8 cellular contexts compared by ENCODE assay signal in genomic region chr18:13726228-13726971, GRCh38. TPM values are rescaled to one million over a fixed set of nuclear protein-coding genes. Genes with fewer than 3 reads are reported as not detected.
DNase-seq lines count a peak whose midpoint lies in the region; ATAC-seq and TF ChIP-seq lines count a peak whose summit lies in the region.

Gene FAM210A (minus strand): TSS chr18:13726558. CDS start chr18:13682077, 44,481 bp downstream.
Gene RNMT (plus strand): TSS chr18:13726673. CDS start chr18:13731518, 4,845 bp downstream.

- no TSS peak for BruUV-seq in Panc1 (replicated peaks; lab: Mats Ljungman, UMichigan)

- H3K36me3 ChIP-seq in Panc1 (ENCODE audit: control insufficient read depth, insufficient read depth, low read length) (peaks cover 6% of the 10 kb centered on the region; the same call in 1 of the 2 replicates), muscle layer of colon (ENCODE audit: insufficient read depth, low read length) (no peaks in the 10 kb centered on the region)

- H3K9ac ChIP-seq in muscle layer of colon (ENCODE audit: low read length) = peak within 1 kb of the TSS; percentile 70

- TF ChIP-seq CTCF in Panc1 (IDR thresholded peaks at IDR 0.05) = peak; percentile 21; the same call in 1 of the 2 replicates

- intact Hi-C loops in Panc1 (cut with micrococcal nuclease; ENCODE audit: unreplicated experiment) = no loop called here

- POLR2A ChIA-PET in Panc1 (lab: Charles Lee) = interaction anchor here (0.6 kb wide), 1 partner anchor 1420 kb away, joined by 3 read pairs; no protein-coding TSS in a partner anchor

- CTCF ChIA-PET in Panc1 (lab: Charles Lee) = interaction anchor here (0.5 to 0.6 kb wide), 2 partner anchors 13 to 72 kb away, joined by 3 to 4 read pairs; no protein-coding TSS in a partner anchor

- ATAC-seq in GM21723 (IDR thresholded peaks at IDR 0.05; ENCODE audit: unreplicated experiment) = peak; percentile 93
- ATAC-seq in Panc1 = peak; percentile 99
- ATAC-seq in esophagus mucosa = peak; percentile 98

- H3K27me3 ChIP-seq in Panc1 (ENCODE audit: control insufficient read depth, insufficient read depth, low read length) (no peaks in the 10 kb centered on the region), muscle layer of colon (ENCODE audit: control insufficient read depth in 1 of 2, insufficient read depth in 2 of 2, low read length in 2 of 2) (no peaks in the 10 kb centered on the region)

- H3K4me3 ChIP-seq in Panc1 (ENCODE audit: low read depth in 2 of 2, low read length in 2 of 2) (peak within 1 kb of the TSS; percentile 90 to 96), muscle layer of colon (ENCODE audit: low read depth in 1 of 2, low read length in 2 of 2) (peak within 1 kb of the TSS; percentile 84 to 99)

- peak; percentile 96 for DNase-seq in DMS53 treated with DMSO at 0.1 percent for 48 hours (lab: John Stamatoyannopoulos, UW; ENCODE audit: unreplicated experiment)
- DNase-seq in KG1 (lab: John Stamatoyannopoulos, UW) = peak; percentile 92
- DNase-seq in Panc1 (ENCODE audit: low read depth, low spot score) = peak; percentile 60
- DNase-seq in activated T-cell treated with anti-CD3 and anti-CD28 coated beads, Interleukin-2, amount 50 U/mL, for 48 hours = peak; percentile 94 to 95
- peak; percentile 92 for DNase-seq in stimulated activated CD8-positive, alpha-beta memory T cell treated with anti-CD3 and anti-CD28 coated beads, Interleukin-7, amount 100 ng/mL, for 24 hours (ENCODE audit: low read depth)

- in situ Hi-C loops in Panc1 (cut with HindIII; ENCODE audit: low pct_unique_long_range_greater_than_20kb, low sequenced_read_pairs) = no loop called here

- H3K9me3 ChIP-seq in Panc1 (ENCODE audit: control insufficient read depth, insufficient read depth, low read depth, low read length) (no peaks in the 10 kb centered on the region), muscle layer of colon (ENCODE audit: low read length) (no peaks in the 10 kb centered on the region)

- H3K4me1 ChIP-seq in Panc1 (ENCODE audit: control insufficient read depth, insufficient read depth, low read length) = peaks cover 15% of the 10 kb centered on the region
- peaks cover 23% of the 10 kb centered on the region for H3K4me1 ChIP-seq in muscle layer of colon (ENCODE audit: insufficient read depth, low read length)

- H3K27ac ChIP-seq in Panc1 (ENCODE audit: low read length) (peak within 1 kb of the TSS; percentile 92), muscle layer of colon (ENCODE audit: low read depth, low read length) (peak within 1 kb of the TSS; percentile 95)

RNA-seq across cellular contexts. Expression of gene FAM210A, which starts in this region (rescaled TPM):
- total RNA-seq in Panc1 (2021; ENCODE audit: unreplicated experiment) = 21.0 TPM
- 17.1 TPM for polyA plus RNA-seq in Panc1 (2012; ENCODE audit: insufficient read length)
- 14.6 TPM for total RNA-seq in esophagus mucosa

RNA-seq across cellular contexts. Expression of gene RNMT, which starts in this region (rescaled TPM):
- total RNA-seq in Panc1 (2021; ENCODE audit: unreplicated experiment) = 26.9 TPM
- polyA plus RNA-seq in Panc1 (2012; ENCODE audit: insufficient read length) = 14.3 TPM
- 19.7 TPM for total RNA-seq in esophagus mucosa

Comparison
In these comparisons a context has a peak if more than half of its experiments do, and no peak if none do; other contexts are left out.
1. Peak in every context shown above with its lines: DNase-seq, ATAC-seq, H3K4me3 ChIP-seq and H3K27ac ChIP-seq.